Comparison of ENCODE assay signal across 1 cellular context in genomic region chr6:32154514-32155161, GRCh38.
A peak's percentile ranks its signal among the peaks of the same experiment; 100 is the strongest.
TF ChIP-seq lines count a peak whose summit lies in the region.

No MANE protein-coding gene starts in this region.

TF ChIP-seq in HEK293, 187 proteins besides CTCF, POLR2A, EP300 and RAD21 (continued from another document and continues in another):
- TF ChIP-seq PRDM2 (tag by site-specific recombination; IDR thresholded peaks at IDR 0.05; ENCODE audit: borderline replicate concordance) (no peak), ZNF521 (tag by site-specific recombination; IDR thresholded peaks at IDR 0.05) (no peak), WT1 (tag by site-specific recombination; IDR thresholded peaks at IDR 0.05) (0 out of 2 replicates have a peak, but pooled peaks have one; percentile 2), GLIS1 (tag by site-specific recombination; IDR thresholded peaks at IDR 0.05) (no peak; the same call in 1 of the 2 replicates), INSM2 (tag by site-specific recombination; IDR thresholded peaks at IDR 0.05) (no peak), ELK4 (IDR thresholded peaks at IDR 0.05; ENCODE audit: borderline replicate concordance, low read depth, low read length) (no peak), ZNF132 (tag by site-specific recombination; IDR thresholded peaks at IDR 0.05; ENCODE audit: borderline replicate concordance) (no peak), ZNF654 (tag by site-specific recombination; IDR thresholded peaks at IDR 0.05; ENCODE audit: low read depth) (peak; percentile 56), ZNF843 (tag by site-specific recombination; IDR thresholded peaks at IDR 0.05) (no peak), ZNF2 (tag by site-specific recombination; IDR thresholded peaks at IDR 0.05) (0 out of 2 replicates have a peak, but pooled peaks have one; percentile 16), ZBTB44 (tag by site-specific recombination; IDR thresholded peaks at IDR 0.05) (0 out of 2 replicates have a peak, but pooled peaks have one; percentile 48), ZNF37A (tag by site-specific recombination; IDR thresholded peaks at IDR 0.05) (no peak), ZNF837 (tag by site-specific recombination; IDR thresholded peaks at IDR 0.05) (0 out of 2 replicates have a peak, but pooled peaks have one; percentile 56), GFI1B (tag by site-specific recombination; IDR thresholded peaks at IDR 0.05) (no peak), ZNF133 (tag by site-specific recombination; IDR thresholded peaks at IDR 0.05) (no peak), ZNF354C (tag by site-specific recombination; IDR thresholded peaks at IDR 0.05; ENCODE audit: borderline replicate concordance, low read depth) (no peak), SCRT2 (tag by site-specific recombination; IDR thresholded peaks at IDR 0.05) (peak; percentile 91), ZNF112 (tag by site-specific recombination; IDR thresholded peaks at IDR 0.05) (no peak), ZNF24 (tag by site-specific recombination; IDR thresholded peaks at IDR 0.05) (no peak), ZNF501 (tag by site-specific recombination; IDR thresholded peaks at IDR 0.05) (no peak), ZSCAN5A (tag by site-specific recombination; IDR thresholded peaks at IDR 0.05) (no peak), ZNF280D (tag by site-specific recombination; IDR thresholded peaks at IDR 0.05) (no peak), ZFHX2 (tag by site-specific recombination; conservative IDR thresholded peaks at IDR 0.05) (0 out of 2 replicates have a peak, but pooled peaks have one; percentile 6), ZNF394 (tag by site-specific recombination; IDR thresholded peaks at IDR 0.05; ENCODE audit: borderline replicate concordance) (no peak), SP7 (tag by site-specific recombination; IDR thresholded peaks at IDR 0.05) (no peak), ZNF335 (tag by site-specific recombination; conservative IDR thresholded peaks at IDR 0.05) (no peak), ZIC2 (tag by site-specific recombination; IDR thresholded peaks at IDR 0.05) (peak; percentile 99), ZSCAN18 (tag by site-specific recombination; IDR thresholded peaks at IDR 0.05) (no peak), ZNF449 (tag by site-specific recombination; IDR thresholded peaks at IDR 0.05) (peak; percentile 86), ZNF518A (tag by site-specific recombination; conservative IDR thresholded peaks at IDR 0.05; ENCODE audit: low read depth) (no peak), ZNF341 (tag by site-specific recombination; IDR thresholded peaks at IDR 0.05; ENCODE audit: low read depth) (peak; percentile 60)
